Comparison of ENCODE assay signal across 23 cellular contexts in the genomic region with DNA sequence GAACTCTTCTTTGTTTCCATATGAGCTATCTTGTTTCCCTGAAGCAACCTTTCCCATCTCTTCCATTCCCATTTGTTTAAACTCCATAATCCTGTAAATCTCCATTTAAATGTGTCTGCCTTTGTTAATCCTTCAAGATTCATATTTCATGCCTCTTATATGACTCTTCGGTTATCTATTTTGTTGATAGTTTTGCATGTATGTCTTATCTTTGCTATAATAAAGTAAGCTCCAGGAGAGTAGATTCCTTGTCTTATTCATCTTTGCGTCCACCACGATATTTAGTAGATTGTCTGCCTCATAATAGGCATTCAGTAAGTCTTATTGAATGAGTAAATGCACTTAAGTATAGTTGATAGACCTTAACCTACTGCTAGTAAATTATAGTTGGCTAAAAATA.
"Had no signal": no experiment of that assay in that cellular context is flagged by ENCODE, and none has a peak within 500 bp of the region (broad histone marks: within the 10 kb centered on the region; RNA-seq: fewer than 3 reads in every experiment).

No MANE protein-coding gene starts in this region.

- H3K9ac ChIP-seq: neural progenitor cell had no signal

- H3K27me3 Mint-ChIP-seq: dendritic cell treated with granulocyte-macrophage colony-stimulating factor and Interleukin-4, amounts not matched to agents 40 ng/mL and 50 ng/mL, for 4 days; effector memory CD8-positive, alpha-beta T cell; memory B cell; natural killer cell treated with Interleukin-12 subunit alpha and Interleukin-12 subunit beta and Interleukin-15 and Interleukin-18, amount 100 ng/mL, for 72 hours; type B pancreatic cell had no signal

- H3K27me3 ChIP-seq: esophagus squamous epithelium, foreskin keratinocyte, left lung, neural progenitor cell, ovary, right atrium auricular region, suprapubic skin, thyroid gland had no signal

- ATAC-seq: effector memory CD8-positive, alpha-beta T cell; foreskin keratinocyte; left lung; lower lobe of right lung; natural killer cell treated with Interleukin-12 subunit alpha and Interleukin-12 subunit beta and Interleukin-15 and Interleukin-18, amount 100 ng/mL, for 72 hours; stimulated activated effector memory CD8-positive, alpha-beta T cell treated with anti-CD3 and anti-CD28 coated beads, Interleukin-12 subunit alpha, Interleukin-12 subunit beta, amount 100 ng/mL, for 72 hours; stimulated activated naive CD8-positive, alpha-beta T cell treated with anti-CD3 and anti-CD28 coated beads, Interleukin-15, Interleukin-2, amounts not matched to agents 100 U/mL and 50 U/mL, for 24 hours had no signal

- H3K36me3 ChIP-seq: esophagus squamous epithelium, left lung, lower lobe of right lung, neural progenitor cell, ovary, right atrium auricular region, suprapubic skin, thyroid gland had no signal

- FAIRE-seq: colon, small intestine, urothelium cell line had no signal

- H3K27ac Mint-ChIP-seq: dendritic cell treated with granulocyte-macrophage colony-stimulating factor and Interleukin-4, amounts not matched to agents 40 ng/mL and 50 ng/mL, for 4 days; effector memory CD8-positive, alpha-beta T cell; memory B cell; mesothelial cell of epicardium; natural killer cell treated with Interleukin-12 subunit alpha and Interleukin-12 subunit beta and Interleukin-15 and Interleukin-18, amount 100 ng/mL, for 72 hours; neural progenitor cell; stimulated activated effector memory CD8-positive, alpha-beta T cell treated with anti-CD3 and anti-CD28 coated beads, Interleukin-12 subunit alpha, Interleukin-12 subunit beta, amount 100 ng/mL, for 72 hours; type B pancreatic cell had no signal

- H3K9me3 ChIP-seq: esophagus squamous epithelium, left lung, lower lobe of right lung, ovary, right atrium auricular region, suprapubic skin, thyroid gland had no signal

- H3K4me3 Mint-ChIP-seq: dendritic cell treated with granulocyte-macrophage colony-stimulating factor and Interleukin-4, amounts not matched to agents 40 ng/mL and 50 ng/mL, for 4 days; effector memory CD8-positive, alpha-beta T cell; memory B cell; mesothelial cell of epicardium; natural killer cell treated with Interleukin-12 subunit alpha and Interleukin-12 subunit beta and Interleukin-15 and Interleukin-18, amount 100 ng/mL, for 72 hours; neural progenitor cell; stimulated activated effector memory CD8-positive, alpha-beta T cell treated with anti-CD3 and anti-CD28 coated beads, Interleukin-12 subunit alpha, Interleukin-12 subunit beta, amount 100 ng/mL, for 72 hours; type B pancreatic cell had no signal

- H3K4me2 ChIP-seq: neural progenitor cell had no signal

- H3K4me1 Mint-ChIP-seq: stimulated activated effector memory CD8-positive, alpha-beta T cell treated with anti-CD3 and anti-CD28 coated beads, Interleukin-12 subunit alpha, Interleukin-12 subunit beta, amount 100 ng/mL, for 72 hours had no signal

- H3K4me3 ChIP-seq: esophagus squamous epithelium, left lung, lower lobe of right lung, neural progenitor cell, ovary, right atrium auricular region, suprapubic skin, thyroid gland had no signal

- H3K9me3 Mint-ChIP-seq: dendritic cell treated with granulocyte-macrophage colony-stimulating factor and Interleukin-4, amounts not matched to agents 40 ng/mL and 50 ng/mL, for 4 days; effector memory CD8-positive, alpha-beta T cell; memory B cell; mesothelial cell of epicardium; natural killer cell treated with Interleukin-12 subunit alpha and Interleukin-12 subunit beta and Interleukin-15 and Interleukin-18, amount 100 ng/mL, for 72 hours; neural progenitor cell; stimulated activated effector memory CD8-positive, alpha-beta T cell treated with anti-CD3 and anti-CD28 coated beads, Interleukin-12 subunit alpha, Interleukin-12 subunit beta, amount 100 ng/mL, for 72 hours; type B pancreatic cell had no signal

- H2AFZ ChIP-seq: neural progenitor cell had no signal

- H3K27ac ChIP-seq: neural progenitor cell, ovary, suprapubic skin, thyroid gland had no signal

- H3K4me1 ChIP-seq: thyroid gland had no signal

- H3K36me3 Mint-ChIP-seq: mesothelial cell of epicardium; natural killer cell treated with Interleukin-12 subunit alpha and Interleukin-12 subunit beta and Interleukin-15 and Interleukin-18, amount 100 ng/mL, for 72 hours; stimulated activated effector memory CD8-positive, alpha-beta T cell treated with anti-CD3 and anti-CD28 coated beads, Interleukin-12 subunit alpha, Interleukin-12 subunit beta, amount 100 ng/mL, for 72 hours; type B pancreatic cell had no signal

- DNase-seq: effector memory CD8-positive, alpha-beta T cell; esophagus squamous epithelium; foreskin keratinocyte; islet precursor cell; left lung; lower lobe of right lung; nucleus accumbens; ovary; small intestine; stimulated activated CD4-positive, alpha-beta T cell treated with anti-CD3 and anti-CD28 coated beads, Interleukin-2, amount 100 ng/mL, for 48 hours; stimulated activated naive CD8-positive, alpha-beta T cell treated with anti-CD3 and anti-CD28 coated beads, Interleukin-15, Interleukin-2, amounts not matched to agents 100 U/mL and 50 U/mL, for 24 hours; thyroid gland had no signal
